Comparison of ENCODE assay signal across 8 cellular contexts in the genomic region with DNA sequence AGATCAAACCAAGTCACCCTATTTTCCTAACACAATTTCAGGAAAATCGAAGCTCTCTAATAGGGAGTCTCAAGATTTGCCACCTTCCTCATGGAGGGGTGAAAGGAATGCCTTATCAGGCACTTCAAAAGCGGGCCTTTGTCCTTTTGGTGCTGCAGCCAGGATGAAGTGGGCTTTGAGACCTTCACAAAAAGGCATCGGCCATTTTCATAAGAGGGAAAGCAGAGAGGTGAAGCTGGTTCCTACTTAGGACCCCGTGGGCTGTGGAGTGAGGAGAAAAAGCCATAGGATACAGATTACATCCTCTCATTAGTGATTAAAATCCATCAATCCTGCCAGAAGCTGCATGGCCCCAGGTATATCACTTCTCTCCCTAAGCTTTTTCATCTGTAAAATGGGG. TPM values are rescaled to one million over a fixed set of nuclear protein-coding genes. Genes with fewer than 3 reads are reported as not detected.
A peak's percentile ranks its signal among the peaks of the same experiment; 100 is the strongest.
DNase-seq lines count a peak whose midpoint lies in the region; ATAC-seq and TF ChIP-seq lines count a peak whose summit lies in the region.

No MANE protein-coding gene starts in this region.

- no peak for TF ChIP-seq RAD21 in IMR-90 (IDR thresholded peaks at IDR 0.05; ENCODE audit: low read length)

- 0 out of 2 replicates have a peak overlapping the region, but pooled peaks have one; percentile 25 for H3K14ac ChIP-seq in IMR-90 (replicated peaks; ENCODE audit: low read depth, low read length)

- CTCF ChIA-PET in AG04450 (lab: Charles Lee) (interaction anchor here (0.7 to 4.7 kb wide), 22 partner anchors 8 to 176 kb away, joined by 3 to 33 read pairs (median 5); a partner anchor contains a TSS), IMR-90 (lab: Yijun Ruan, JAX) (interaction anchor here (0.7 to 1.5 kb wide), 7 partner anchors 19 to 176 kb away, joined by 3 to 5 read pairs (median 3); no protein-coding TSS in a partner anchor)

- H3K27me3 Mint-ChIP-seq in chondrocyte (ENCODE audit: low read depth) (no peaks in the 10 kb centered on the region), naive B cell (no peaks in the 10 kb centered on the region)

- in situ Hi-C loops in IMR-90 (cut with MboI; ENCODE audit: low sequenced_read_pairs): loop anchor here (10.0 kb wide), 1 partner anchor 114 kb away; a partner anchor contains a TSS

- H3K23ac ChIP-seq in IMR-90 (ENCODE audit: low read depth, low read length): peak overlapping the region; percentile 63; the same call in 1 of the 2 replicates

- no peak overlapping the region for H2AK9ac ChIP-seq in IMR-90 (replicated peaks; ENCODE audit: low read depth, low read length, poor library complexity)

- H3K79me1 ChIP-seq in IMR-90 (ENCODE audit: low read depth in 1 of 2, low read length in 2 of 2): peaks cover 23 to 46% of the 10 kb centered on the region in 2 experiments

- H2BK15ac ChIP-seq in IMR-90 (ENCODE audit: low read depth, low read length): no peak overlapping the region

- peak overlapping the region; percentile 95 for H3K4me2 ChIP-seq in IMR-90 (ENCODE audit: low read depth, low read length)

- peak overlapping the region; percentile 79 for H3K4me3 ChIP-seq in AG04450 (ENCODE audit: low read depth, low read length)
- peak overlapping the region; percentile 71 for H3K4me3 ChIP-seq in IMR-90 (ENCODE audit: insufficient read depth, low read depth, low read length)

- H3K4me3 Mint-ChIP-seq in chondrocyte (ENCODE audit: unreplicated experiment) (peak overlapping the region; percentile 91), naive B cell (peak overlapping the region; percentile 90 to 96 (median 94))

- H2BK20ac ChIP-seq in IMR-90 (ENCODE audit: low read depth, low read length): no peak overlapping the region

- H3K9me3 Mint-ChIP-seq in chondrocyte (ENCODE audit: low read depth): no peaks in the 10 kb centered on the region
- H3K9me3 Mint-ChIP-seq in naive B cell: no peaks in the 10 kb centered on the region

- H3K27ac Mint-ChIP-seq in chondrocyte (ENCODE audit: unreplicated experiment) (no peak overlapping the region), naive B cell (peak overlapping the region in 5 of 6 donors; percentile 56 to 93 (median 82))

- H2BK5ac ChIP-seq in IMR-90 (ENCODE audit: low read depth, low read length, poor library complexity, severe bottlenecking): no peak overlapping the region

- DNase-seq in AG04450 (ENCODE audit: low read depth, low spot score) (no peak), IMR-90 (no peak), chondrocyte (ENCODE audit: low spot score) (no peak), naive B cell (no peak)

- peaks cover 25% of the 10 kb centered on the region for H3K4me1 Mint-ChIP-seq in chondrocyte (ENCODE audit: low read depth)
- H3K4me1 Mint-ChIP-seq in naive B cell: peaks cover 16 to 39% (median 32%) of the 10 kb centered on the region in 3 donors

- H3K9me3 ChIP-seq in AG04450 (ENCODE audit: control insufficient read depth, insufficient read depth, low read length) (no peaks in the 10 kb centered on the region; the same call in 1 of the 2 replicates), IMR-90 (ENCODE audit: control insufficient read depth, insufficient read depth, low read length) (no peaks in the 10 kb centered on the region)

- ATAC-seq in IMR-90 (ENCODE audit: low read depth) (no peak), naive B cell (ENCODE audit: low read depth in 2 of 2) (no peak), GM18498 (IDR thresholded peaks at IDR 0.05; ENCODE audit: unreplicated experiment) (no peak), GM21447 (IDR thresholded peaks at IDR 0.05; ENCODE audit: unreplicated experiment) (no peak), GM18870 (IDR thresholded peaks at IDR 0.05; ENCODE audit: unreplicated experiment) (no peak), GM19397 (IDR thresholded peaks at IDR 0.05; ENCODE audit: unreplicated experiment) (no peak)

- peaks cover 6% of the 10 kb centered on the region for H3K36me3 ChIP-seq in IMR-90 (ENCODE audit: control insufficient read depth, insufficient read depth, low read length)

- H3K9me1 ChIP-seq in IMR-90 (ENCODE audit: insufficient read depth, low read length): peaks cover 5% of the 10 kb centered on the region

- intact Hi-C loops in IMR-90 (cut with micrococcal nuclease): loop anchor here (1.0 kb wide), 2 partner anchors 92 to 166 kb away; no protein-coding TSS in a partner anchor

- H3K18ac ChIP-seq in IMR-90 (ENCODE audit: low read depth, low read length): no peak overlapping the region

- no peaks in the 10 kb centered on the region; the same call in 1 of the 2 replicates for H4K20me1 ChIP-seq in IMR-90 (ENCODE audit: insufficient read depth, low read length)

- H4K5ac ChIP-seq in IMR-90 (ENCODE audit: low read depth, low read length): peak overlapping the region; percentile 11; the same call in 1 of the 2 replicates

- peak overlapping the region; percentile 80 to 99; a peak in 2 of 4 replicates for H4K8ac ChIP-seq in IMR-90 (ENCODE audit: low read depth in 2 of 2, low read length in 2 of 2)

- POLR2A ChIA-PET in AG04450 (lab: Yijun Ruan, JAX) (interaction anchor here (0.8 to 2.0 kb wide), 3 partner anchors 55 to 117 kb away, joined by 3 to 13 read pairs (median 6); a partner anchor contains a TSS), IMR-90 (lab: Charles Lee; ENCODE audit: unreplicated experiment) (interaction anchor here (0.6 kb wide), 1 partner anchor 114 kb away, joined by 9 read pairs; no protein-coding TSS in a partner anchor)

- no peak overlapping the region for H4K91ac ChIP-seq in IMR-90 (ENCODE audit: insufficient read depth, low read depth, low read length)

- H3K9ac ChIP-seq in IMR-90 (ENCODE audit: low read depth, low read length): peak overlapping the region; percentile 71

- H2AK5ac ChIP-seq in IMR-90 (ENCODE audit: low read depth, low read length): no peak overlapping the region; the same call in 1 of the 2 replicates

- H2BK120ac ChIP-seq in IMR-90 (ENCODE audit: low read depth, low read length): no peak overlapping the region

- H3K56ac ChIP-seq in IMR-90 (ENCODE audit: extremely low read depth, insufficient read depth, low read length): no peak overlapping the region

- TF ChIP-seq CTCF in AG04450 (IDR thresholded peaks at IDR 0.05; ENCODE audit: low read depth, low read length) (no peak), IMR-90 (conservative IDR thresholded peaks at IDR 0.05; ENCODE audit: low read depth, low read length) (no peak), chondrocyte (IDR thresholded peaks at IDR 0.05) (no peak)

- H3K27me3 ChIP-seq in AG04450 (ENCODE audit: control insufficient read depth, insufficient read depth, low read length) (no peaks in the 10 kb centered on the region), IMR-90 (ENCODE audit: control insufficient read depth, insufficient read depth, low read length) (no peaks in the 10 kb centered on the region)

- WGBS in IMR-90 (ENCODE audit: extremely low coverage in 2 of 2, insufficient read length in 1 of 2), 2 experiments: no CpG with 5 or more reads among the region's 4 CpGs

- TF ChIP-seq POLR2A in IMR-90 (IDR thresholded peaks at IDR 0.05; ENCODE audit: low read depth, low read length): no peak

- H3K27ac ChIP-seq in AG04450 (ENCODE audit: low read depth, low read length): no peak overlapping the region
- no peak overlapping the region for H3K27ac ChIP-seq in IMR-90 (ENCODE audit: insufficient read depth, low read length)

- peak overlapping the region; percentile 58; the same call in 1 of the 2 replicates for H3K4ac ChIP-seq in IMR-90 (ENCODE audit: low read depth, low read length)

- no TSS peak for BruUV-seq in IMR-90 (replicated peaks; lab: Mats Ljungman, UMichigan)

- no peak overlapping the region for H2AFZ ChIP-seq in IMR-90 (replicated peaks; ENCODE audit: low read length, poor library complexity)

- H3K36me3 Mint-ChIP-seq in chondrocyte (ENCODE audit: low read depth) (no peaks in the 10 kb centered on the region), naive B cell (no peaks in the 10 kb centered on the region)

- dilution Hi-C loops in IMR-90 (cut with HindIII; ENCODE audit: low sequenced_read_pairs, unreplicated experiment): no loop called here

- H3K4me1 ChIP-seq in IMR-90 (ENCODE audit: control insufficient read depth, insufficient read depth, low read length): peaks cover 10% of the 10 kb centered on the region

TF ChIP-seq in IMR-90, 13 proteins besides CTCF, POLR2A, EP300 and RAD21 (continues in another document):
- TF ChIP-seq, protein P1, sequence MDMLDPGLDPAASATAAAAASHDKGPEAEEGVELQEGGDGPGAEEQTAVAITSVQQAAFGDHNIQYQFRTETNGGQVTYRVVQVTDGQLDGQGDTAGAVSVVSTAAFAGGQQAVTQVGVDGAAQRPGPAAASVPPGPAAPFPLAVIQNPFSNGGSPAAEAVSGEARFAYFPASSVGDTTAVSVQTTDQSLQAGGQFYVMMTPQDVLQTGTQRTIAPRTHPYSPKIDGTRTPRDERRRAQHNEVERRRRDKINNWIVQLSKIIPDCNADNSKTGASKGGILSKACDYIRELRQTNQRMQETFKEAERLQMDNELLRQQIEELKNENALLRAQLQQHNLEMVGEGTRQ (IDR thresholded peaks at IDR 0.05; ENCODE audit: low read depth, low read length): no peak
- TF ChIP-seq RFX5 (IDR thresholded peaks at IDR 0.05; ENCODE audit: low read depth, low read length): no peak

RNA-seq across cellular contexts. Expression of a gene that starts 0.9 kb away (rescaled TPM):
- 16.7 and 20.8 TPM in 2 replicates for polyA plus RNA-seq in AG04450 (2011; rRNA removed)
- polyA minus RNA-seq in AG04450 (2011; rRNA and poly(A)+ RNA removed): 4.8 and 6.7 TPM in 2 replicates
- 18.1 and 27.5 TPM in 2 replicates for total RNA-seq in IMR-90 (2012; rRNA removed)
- polyA plus RNA-seq in IMR-90 (2012; rRNA removed): 11.1 and 14.0 TPM in 2 replicates
- 10.8 and 11.5 TPM in 2 replicates for polyA plus RNA-seq in IMR-90 (2012; cell fraction: cytosol; rRNA removed)
- 2.3 and 5.1 TPM in 2 replicates for polyA plus RNA-seq in IMR-90 (2012; cell fraction: nucleus; rRNA removed; ENCODE audit: low replicate concordance)
- 14.8 to 18.9 TPM (median 15.2 TPM) in 3 replicates for total RNA-seq in chondrocyte
- 10 to 100 TPM; 32.4 to 55.2 (median 37.0) TPM for polyA plus RNA-seq in naive B cell (ENCODE audit: low read depth in 6 of 6)

RNA-seq across cellular contexts. Expression of a gene that starts 39.5 kb away (rescaled TPM):
- 57.3 and 99.2 TPM in 2 replicates for polyA plus RNA-seq in AG04450 (2011; rRNA removed)
- 9.8 and 18.6 TPM in 2 replicates for polyA minus RNA-seq in AG04450 (2011; rRNA and poly(A)+ RNA removed)
- total RNA-seq in IMR-90 (2012; rRNA removed): 6.3 and 17.5 TPM in 2 replicates
- 39.9 and 46.0 TPM in 2 replicates for polyA plus RNA-seq in IMR-90 (2012; rRNA removed)
- polyA plus RNA-seq in IMR-90 (2012; cell fraction: cytosol; rRNA removed): 6.3 and 12.1 TPM in 2 replicates
- 4.8 and 50.2 TPM in 2 replicates for polyA plus RNA-seq in IMR-90 (2012; cell fraction: nucleus; rRNA removed; ENCODE audit: low replicate concordance)
- 87.0 to 102 TPM (median 93.8 TPM) in 3 replicates for total RNA-seq in chondrocyte
- 10 to 100 TPM; 58.2 to 96.5 (median 77.7) TPM for polyA plus RNA-seq in naive B cell (ENCODE audit: low read depth in 6 of 6)

RNA-seq across cellular contexts. Expression of a gene that starts 43.9 kb away (rescaled TPM):
- polyA plus RNA-seq in AG04450 (2011; rRNA removed) (2.1 and 3.7 TPM in 2 replicates), IMR-90 (2012; rRNA removed) (0.99 and 1.3 TPM in 2 replicates), naive B cell (ENCODE audit: low read depth in 6 of 6) (1 to 10 TPM in 2 of 6 donors, not detected in 4; 1.8 to 9.5 TPM)
- 1.2 and 1.6 TPM in 2 replicates for polyA minus RNA-seq in AG04450 (2011; rRNA and poly(A)+ RNA removed)
- total RNA-seq in IMR-90 (2012; rRNA removed) (0.72 and 1.1 TPM in 2 replicates), chondrocyte (1.5 to 4.3 TPM (median 3.7 TPM) in 3 replicates)
- polyA plus RNA-seq in IMR-90 (2012; cell fraction: cytosol; rRNA removed): 0.11 and 0.44 TPM in 2 replicates
- 0.22 and 1.8 TPM in 2 replicates for polyA plus RNA-seq in IMR-90 (2012; cell fraction: nucleus; rRNA removed; ENCODE audit: low replicate concordance)
